In genomic region chr3:12046406-12046805, GRCh38 we compare ENCODE assay signal across 9 cellular contexts. TPM values are rescaled to one million over a fixed set of nuclear protein-coding genes. Genes with fewer than 3 reads are reported as not detected.
A peak's percentile ranks its signal among the peaks of the same experiment; 100 is the strongest.
DNase-seq lines count a peak whose midpoint lies in the region; ATAC-seq and TF ChIP-seq lines count a peak whose summit lies in the region.
"Had no signal": no experiment of that assay in that cellular context is flagged by ENCODE, and none has a peak within 500 bp of the region (broad histone marks: within the 10 kb centered on the region; RNA-seq: fewer than 3 reads in every experiment).

No MANE protein-coding gene starts in this region.

- intact Hi-C loops in lower lobe of right lung (cut with DNase I) (no loop called here), CD14-positive monocyte (cut with micrococcal nuclease) (no loop called here), left colon (cut with DNase I, micrococcal nuclease) (no loop called here)

- no peaks in the 10 kb centered on the region for H3K27me3 ChIP-seq in GM06990 (replicated peaks; ENCODE audit: control insufficient read depth, insufficient read depth, low read length)
- H3K27me3 ChIP-seq in lower lobe of right lung (ENCODE audit: low read depth), result no peaks in the 10 kb centered on the region

- H3K27me3 Mint-ChIP-seq in CD14-positive monocyte (ENCODE audit: low read depth in 3 of 3), result peaks cover 3 to 16% (median 10%) of the 10 kb centered on the region in 3 donors

- H3K9me3 Mint-ChIP-seq in CD14-positive monocyte, result no peaks in the 10 kb centered on the region

- H3K36me3 ChIP-seq in GM06990 (ENCODE audit: control insufficient read depth, insufficient read depth, low read length), result no peaks in the 10 kb centered on the region
- no peaks in the 10 kb centered on the region for H3K36me3 ChIP-seq in lower lobe of right lung

- no peak overlapping the region for H3K4me3 Mint-ChIP-seq in CD14-positive monocyte
- H3K4me3 Mint-ChIP-seq: activated CD4-positive, alpha-beta T cell treated with anti-CD3 and anti-CD28 coated beads for 36 hours had no signal

- DNase-seq in GM06990 (ENCODE audit: extremely low read depth, insufficient read length), result no peak
- peak; percentile 11 for DNase-seq in NCI-H1092 (lab: John Stamatoyannopoulos, UW)
- DNase-seq in lower lobe of right lung, result no peak
- no peak for DNase-seq in CD14-positive monocyte (ENCODE audit: low spot score)
- DNase-seq in left colon, result no peak
- DNase-seq in NK-92 treated with Interleukin-12 subunit alpha and Interleukin-12 subunit beta, amount 100 ng/mL, for 24 hours (lab: John Stamatoyannopoulos, UW), result no peak
- DNase-seq: activated CD4-positive, alpha-beta T cell treated with anti-CD3 and anti-CD28 coated beads for 36 hours had no signal

- no peaks in the 10 kb centered on the region for H3K4me1 Mint-ChIP-seq in CD14-positive monocyte
- H3K4me1 Mint-ChIP-seq: activated CD4-positive, alpha-beta T cell treated with anti-CD3 and anti-CD28 coated beads for 36 hours had no signal

- no peak overlapping the region for H3K27ac Mint-ChIP-seq in CD14-positive monocyte
- H3K27ac Mint-ChIP-seq: activated CD4-positive, alpha-beta T cell treated with anti-CD3 and anti-CD28 coated beads for 36 hours had no signal

- H3K4me1 ChIP-seq in lower lobe of right lung, result no peaks in the 10 kb centered on the region

- no peaks in the 10 kb centered on the region for H3K36me3 Mint-ChIP-seq in CD14-positive monocyte

- ATAC-seq in lower lobe of right lung (no peak), left colon (no peak), GM19452 (IDR thresholded peaks at IDR 0.05; ENCODE audit: unreplicated experiment) (no peak)
- ATAC-seq: activated CD4-positive, alpha-beta T cell treated with anti-CD3 and anti-CD28 coated beads for 36 hours had no signal

- TF ChIP-seq CTCF in GM06990 (IDR thresholded peaks at IDR 0.05; ENCODE audit: insufficient read depth, low read length, poor library complexity, severe bottlenecking) (peak; percentile 16), VCaP (conservative IDR thresholded peaks at IDR 0.05) (peak; percentile 90), lower lobe of right lung (IDR thresholded peaks at IDR 0.05) (peak; percentile 32), CD14-positive monocyte (IDR thresholded peaks at IDR 0.05) (no peak)

- H3K27ac ChIP-seq in VCaP (no peak overlapping the region), lower lobe of right lung (no peak overlapping the region)

- H3K9me3 ChIP-seq in lower lobe of right lung, result no peaks in the 10 kb centered on the region

- H3K4me3 ChIP-seq in GM06990 (replicated peaks; ENCODE audit: low read depth, low read length) (no peak overlapping the region), lower lobe of right lung (no peak overlapping the region)

RNA-seq across cellular contexts. Expression of gene SYN2, which starts 42.2 kb away (rescaled TPM):
- total RNA-seq in lower lobe of right lung (3.1 TPM), left colon (under 1 TPM; 0.09 to 0.81 TPM)
- polyA plus RNA-seq in CD14-positive monocyte, result under 1 TPM; 0.16 to 0.54 TPM
